Comparison of ENCODE assay signal across 1 cellular context in genomic region chr19:1618157-1619093, GRCh38.
TF ChIP-seq lines count a peak whose summit lies in the region.

No MANE protein-coding gene starts in this region.

TF ChIP-seq in HEK293, 187 proteins besides CTCF, POLR2A, EP300 and RAD21 (continued from another document):
- TF ChIP-seq ZNF354C (tag by site-specific recombination; IDR thresholded peaks at IDR 0.05; ENCODE audit: borderline replicate concordance, low read depth) (no peak), ZNF16 (tag by site-specific recombination; IDR thresholded peaks at IDR 0.05; ENCODE audit: low read depth) (0 out of 2 replicates have a peak, but pooled peaks have one; percentile 19), YY1 (tag by site-specific recombination; IDR thresholded peaks at IDR 0.05) (no peak), ZFP69B (tag by site-specific recombination; IDR thresholded peaks at IDR 0.05) (peak; percentile 93), ZNF692 (tag by site-specific recombination; IDR thresholded peaks at IDR 0.05) (peak; percentile 88)
